7 cellular contexts compared by ENCODE assay signal in the genomic region with DNA sequence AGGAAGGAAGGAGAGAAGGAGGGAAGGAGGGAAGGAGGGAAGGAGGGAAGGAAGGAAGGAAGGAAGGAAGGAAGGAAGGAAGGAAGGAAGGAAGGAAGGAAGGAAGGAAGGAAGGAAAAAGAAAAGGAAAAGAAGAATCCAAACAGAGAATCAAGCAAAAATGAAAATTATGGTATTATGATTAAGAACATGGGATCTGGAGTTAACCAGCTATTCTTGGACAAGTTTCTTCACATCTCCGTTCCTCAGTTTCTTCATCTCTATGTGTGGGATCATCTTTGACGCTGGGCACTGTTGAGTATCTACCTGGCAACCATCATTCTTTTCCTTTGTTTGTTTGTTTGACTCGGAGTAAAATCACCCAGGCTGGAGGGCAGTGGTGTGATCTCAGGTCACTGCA.
"Had no signal": no experiment of that assay in that cellular context is flagged by ENCODE, and none has a peak within 500 bp of the region (broad histone marks: within the 10 kb centered on the region; RNA-seq: fewer than 3 reads in every experiment).

No MANE protein-coding gene starts in this region.

- H3K4me3 ChIP-seq: GM23248, GM23338, HAP-1 had no signal

- H3K36me3 ChIP-seq: HAP-1 had no signal

- ATAC-seq: GM23338 had no signal

- H3K4me2 ChIP-seq: GM23338 had no signal

- H3K27ac ChIP-seq: GM23248 had no signal

- H3K4me1 ChIP-seq: HAP-1 had no signal

- H3K9me3 ChIP-seq: HAP-1 had no signal

- H2AFZ ChIP-seq: GM23248, GM23338 had no signal

- H3K9ac ChIP-seq: GM23248 had no signal

- FAIRE-seq: H1 had no signal

- DNase-seq: GOT3, H7, H9 had no signal
